Comparison of ENCODE assay signal across 20 cellular contexts in genomic region chrX:13285229-13285628, GRCh38. TPM values are rescaled to one million over a fixed set of nuclear protein-coding genes. Genes with fewer than 3 reads are reported as not detected.
"Had no signal": no experiment of that assay in that cellular context is flagged by ENCODE, and none has a peak within 500 bp of the region (broad histone marks: within the 10 kb centered on the region; RNA-seq: fewer than 3 reads in every experiment).

No MANE protein-coding gene starts in this region.

- H3K9me3 ChIP-seq: body of pancreas, pancreas had no signal

- H3K27me3 ChIP-seq: body of pancreas, pancreas, upper lobe of left lung had no signal

- DNase-seq: activated CD4-positive, alpha-beta T cell treated with anti-CD3 and anti-CD28 coated beads, Interleukin-2, amount 10 ng/mL, durations not matched to agents 7 days and 5 days; activated effector memory CD4-positive, alpha-beta T cell treated with Interleukin-2 at 50 U/mL for 16 hours; activated T-cell treated with anti-CD3 and anti-CD28 coated beads, Interleukin-2, amount 50 U/mL, for 1 hour; amniotic stem cell; body of pancreas; cerebellar nuclear complex; glutamatergic neuron; left colon; nephron progenitor cell; pancreas; stimulated activated CD4-positive, alpha-beta T cell treated with anti-CD3 and anti-CD28 coated beads, Interleukin-12 subunit alpha, Interleukin-12 subunit beta, amount 100 ng/mL, for 4 hours; stimulated activated naive CD4-positive, alpha-beta T cell treated with Interleukin-2 at 50 U/mL for 16 hours had no signal

- H3K4me1 ChIP-seq: body of pancreas, pancreas had no signal

- FAIRE-seq: pancreas had no signal

- H3K27ac ChIP-seq: body of pancreas, pancreas, upper lobe of left lung had no signal

- H3K4me3 ChIP-seq: body of pancreas, pancreas, upper lobe of left lung had no signal

- H3K36me3 ChIP-seq: pancreas, upper lobe of left lung had no signal

- ATAC-seq: activated naive CD4-positive, alpha-beta T cell treated with anti-CD3 and anti-CD28 coated beads, Interleukin-2, amount 50 U/mL, for 72 hours; body of pancreas; left colon; pancreas had no signal

RNA-seq across cellular contexts. Expression of gene ATXN3L, which starts 34.6 kb away (rescaled TPM):
- total RNA-seq: activated CD4-positive, alpha-beta T cell treated with anti-CD3 and anti-CD28 coated beads, Interleukin-2, amount 10 ng/mL, durations not matched to agents 7 days and 5 days; activated naive CD4-positive, alpha-beta T cell treated with anti-CD3 and anti-CD28 coated beads, Interleukin-2, amount 50 U/mL, for 72 hours; body of pancreas; dermis microvascular lymphatic vessel endothelial cell; endodermal cell; fibroblast of villous mesenchyme; left colon; lung microvascular endothelial cell; pancreas; T-helper 1 cell treated with Interleukin-12 subunit alpha and Interleukin-12 subunit beta and Interleukin-4 antibody, amounts not matched to agents 30 ng/mL and 1 ng/mL, for 36 hours; upper lobe of left lung had no signal
- polyA plus RNA-seq: esophagus, pancreas had no signal
